In genomic region chr1:29304025-29304684, GRCh38 we compare ENCODE assay signal across 30 cellular contexts.
"Had no signal": no experiment of that assay in that cellular context is flagged by ENCODE, and none has a peak within 500 bp of the region (broad histone marks: within the 10 kb centered on the region; RNA-seq: fewer than 3 reads in every experiment).

No MANE protein-coding gene starts in this region.

- H3K4me1 Mint-ChIP-seq: activated CD4-positive, alpha-beta memory T cell treated with anti-CD3 and anti-CD28 coated beads, Interleukin-2, amount 10 ng/mL, durations not matched to agents 7 days and 5 days; activated CD4-positive, alpha-beta T cell treated with anti-CD3 and anti-CD28 coated beads, Interleukin-2, amount 10 ng/mL, durations not matched to agents 7 days and 5 days; activated naive CD4-positive, alpha-beta T cell treated with anti-CD3 and anti-CD28 coated beads, Interleukin-2, amount 10 ng/mL, durations not matched to agents 7 days and 5 days; activated naive CD8-positive, alpha-beta T cell treated with anti-CD3 and anti-CD28 coated beads, Interleukin-2, amount 10 ng/mL, durations not matched to agents 7 days and 5 days; immature natural killer cell; nephron had no signal

- H3K36me3 ChIP-seq: neutrophil, prostate gland, spleen had no signal

- H3K27ac Mint-ChIP-seq: activated CD4-positive, alpha-beta memory T cell treated with anti-CD3 and anti-CD28 coated beads, Interleukin-2, amount 10 ng/mL, durations not matched to agents 7 days and 5 days; activated CD4-positive, alpha-beta T cell treated with anti-CD3 and anti-CD28 coated beads, Interleukin-2, amount 10 ng/mL, durations not matched to agents 7 days and 5 days; activated naive CD4-positive, alpha-beta T cell treated with anti-CD3 and anti-CD28 coated beads, Interleukin-2, amount 10 ng/mL, durations not matched to agents 7 days and 5 days; activated naive CD8-positive, alpha-beta T cell treated with anti-CD3 and anti-CD28 coated beads, Interleukin-2, amount 10 ng/mL, durations not matched to agents 7 days and 5 days; activated T-cell treated with anti-CD3 and anti-CD28 coated beads, Interleukin-2, amount 50 U/mL, for 24 hours; dendritic cell treated with granulocyte-macrophage colony-stimulating factor and Interleukin-4, amounts not matched to agents 40 ng/mL and 50 ng/mL, for 4 days; endodermal cell; immature natural killer cell; nephron; WTC11 had no signal

- DNase-seq: activated CD4-positive, alpha-beta memory T cell treated with anti-CD3 and anti-CD28 coated beads, Interleukin-2, amount 10 ng/mL, durations not matched to agents 7 days and 5 days; activated CD4-positive, alpha-beta T cell treated with anti-CD3 and anti-CD28 coated beads for 1 hour; activated CD4-positive, alpha-beta T cell treated with anti-CD3 and anti-CD28 coated beads, Interleukin-2, amount 10 ng/mL, durations not matched to agents 7 days and 5 days; activated CD8-positive, alpha-beta memory T cell treated with anti-CD3 and anti-CD28 coated beads, Interleukin-2, amount 50 U/mL, for 48 hours; activated gamma-delta T cell; activated naive CD4-positive, alpha-beta T cell treated with anti-CD3 and anti-CD28 coated beads, Interleukin-2, amount 10 ng/mL, durations not matched to agents 7 days and 5 days; activated naive CD8-positive, alpha-beta T cell treated with anti-CD3 and anti-CD28 coated beads, Interleukin-2, amount 10 ng/mL, durations not matched to agents 7 days and 5 days; activated T-cell treated with anti-CD3 and anti-CD28 coated beads, Interleukin-2, amount 50 U/mL, for 24 hours; endodermal cell; foreskin fibroblast; hippocampal formation; immature natural killer cell; mesendoderm; pancreas; retina; stimulated activated naive CD4-positive, alpha-beta T cell; T-helper 2 cell had no signal

- H3K9me3 Mint-ChIP-seq: activated CD4-positive, alpha-beta T cell treated with anti-CD3 and anti-CD28 coated beads, Interleukin-2, amount 10 ng/mL, durations not matched to agents 7 days and 5 days; activated naive CD4-positive, alpha-beta T cell treated with anti-CD3 and anti-CD28 coated beads, Interleukin-2, amount 10 ng/mL, durations not matched to agents 7 days and 5 days; activated naive CD8-positive, alpha-beta T cell treated with anti-CD3 and anti-CD28 coated beads, Interleukin-2, amount 10 ng/mL, durations not matched to agents 7 days and 5 days; activated T-cell treated with anti-CD3 and anti-CD28 coated beads, Interleukin-2, amount 50 U/mL, for 24 hours; central memory CD8-positive, alpha-beta T cell; dendritic cell treated with granulocyte-macrophage colony-stimulating factor and Interleukin-4, amounts not matched to agents 40 ng/mL and 50 ng/mL, for 4 days; endodermal cell; nephron had no signal

- H3K27ac ChIP-seq: left lung, neutrophil, pancreas, prostate gland, spleen, suprapubic skin, tibial nerve had no signal

- H3K4me1 ChIP-seq: left lung, pancreas, prostate gland, spleen, suprapubic skin, tibial nerve had no signal

- H3K4me3 ChIP-seq: left lung, lung, pancreas, prostate gland, spleen, suprapubic skin, tibial nerve had no signal

- H3K9me3 ChIP-seq: left lung, neutrophil, pancreas, prostate gland, spleen, suprapubic skin, tibial nerve had no signal

- H3K27me3 ChIP-seq: left lung, neutrophil, pancreas, spleen, suprapubic skin, tibial nerve had no signal

- FAIRE-seq: astrocyte, pancreas had no signal

- ATAC-seq: esophagus mucosa, left lung, pancreas had no signal

- H3K4me3 Mint-ChIP-seq: activated CD4-positive, alpha-beta memory T cell treated with anti-CD3 and anti-CD28 coated beads, Interleukin-2, amount 10 ng/mL, durations not matched to agents 7 days and 5 days; activated CD4-positive, alpha-beta T cell treated with anti-CD3 and anti-CD28 coated beads, Interleukin-2, amount 10 ng/mL, durations not matched to agents 7 days and 5 days; activated naive CD4-positive, alpha-beta T cell treated with anti-CD3 and anti-CD28 coated beads, Interleukin-2, amount 10 ng/mL, durations not matched to agents 7 days and 5 days; activated naive CD8-positive, alpha-beta T cell treated with anti-CD3 and anti-CD28 coated beads, Interleukin-2, amount 10 ng/mL, durations not matched to agents 7 days and 5 days; activated T-cell treated with anti-CD3 and anti-CD28 coated beads, Interleukin-2, amount 50 U/mL, for 24 hours; central memory CD8-positive, alpha-beta T cell; dendritic cell treated with granulocyte-macrophage colony-stimulating factor and Interleukin-4, amounts not matched to agents 40 ng/mL and 50 ng/mL, for 4 days; endodermal cell; immature natural killer cell; nephron; WTC11 had no signal

- H3K27me3 Mint-ChIP-seq: activated T-cell treated with anti-CD3 and anti-CD28 coated beads, Interleukin-2, amount 50 U/mL, for 24 hours; dendritic cell treated with granulocyte-macrophage colony-stimulating factor and Interleukin-4, amounts not matched to agents 40 ng/mL and 50 ng/mL, for 4 days had no signal

- H3K36me3 Mint-ChIP-seq: activated naive CD4-positive, alpha-beta T cell treated with anti-CD3 and anti-CD28 coated beads, Interleukin-2, amount 10 ng/mL, durations not matched to agents 7 days and 5 days; activated naive CD8-positive, alpha-beta T cell treated with anti-CD3 and anti-CD28 coated beads, Interleukin-2, amount 10 ng/mL, durations not matched to agents 7 days and 5 days; immature natural killer cell had no signal
